In the genomic region with DNA sequence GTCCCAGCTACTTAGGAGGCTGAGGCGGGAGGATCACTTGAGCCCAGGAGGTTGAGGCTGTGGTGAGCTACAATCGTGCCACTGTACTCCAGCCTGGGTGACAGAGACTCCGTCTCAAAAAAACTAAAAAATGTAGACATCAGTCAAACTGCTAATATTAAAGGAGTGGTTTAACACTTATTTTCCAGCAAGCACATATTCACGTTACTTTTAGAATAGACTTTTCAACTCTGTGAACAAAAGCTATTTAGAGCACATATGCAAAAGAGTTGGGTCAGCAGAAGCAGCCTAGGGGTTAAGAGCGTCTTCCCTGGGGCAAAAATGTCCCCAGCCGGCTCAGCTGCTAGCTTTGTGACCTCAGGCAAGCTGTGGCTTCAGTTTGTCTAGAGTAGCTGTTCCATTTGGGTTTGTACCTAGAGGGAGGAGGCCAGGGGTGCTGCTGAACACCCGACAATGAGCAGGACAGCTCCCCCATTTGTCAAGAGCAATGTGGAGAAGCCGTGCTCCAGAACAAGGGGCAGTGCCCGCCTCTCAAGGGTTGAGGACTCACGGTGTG, we compare ENCODE assay signal across 9 cellular contexts.
DNase-seq lines count a peak whose midpoint lies in the region; ATAC-seq and TF ChIP-seq lines count a peak whose summit lies in the region.
"Had no signal": no experiment of that assay in that cellular context is flagged by ENCODE, and none has a peak within 500 bp of the region (broad histone marks: within the 10 kb centered on the region; RNA-seq: fewer than 3 reads in every experiment).

No MANE protein-coding gene starts in this region.

- peak; percentile 67 for ATAC-seq in GM19372 (IDR thresholded peaks at IDR 0.05; ENCODE audit: low read depth, unreplicated experiment)
- ATAC-seq in HG02981 (IDR thresholded peaks at IDR 0.05; ENCODE audit: unreplicated experiment), result peak; percentile 55
- no peak for ATAC-seq in HG03025 (IDR thresholded peaks at IDR 0.05; ENCODE audit: low FRiP score, unreplicated experiment)

- no peak overlapping the region for H3K27ac Mint-ChIP-seq in CD4-positive, alpha-beta memory T cell

- WGBS in adrenal gland, 4 donors, result 68 to 74% (median 70%) methylated on average over 9 to 10 of the region's 10 CpGs

- intact Hi-C loops in adrenal gland (cut with DNase I), result no loop called here
- intact Hi-C loops in CD4-positive, alpha-beta memory T cell (cut with micrococcal nuclease), result no loop called here

- DNase-seq in adrenal gland (no peak), MV-4-11 (lab: John Stamatoyannopoulos, UW) (no peak), NCI-H345 (lab: John Stamatoyannopoulos, UW) (no peak)
- no peak for DNase-seq in CD4-positive, alpha-beta memory T cell
- DNase-seq: activated CD8-positive, alpha-beta memory T cell treated with anti-CD3 and anti-CD28 coated beads, Interleukin-2, amount 50 U/mL, for 48 hours had no signal

- H3K9ac ChIP-seq in BLaER1, result peak overlapping the region; percentile 32; the same call in 1 of the 2 replicates

- H3K4me3 ChIP-seq in BLaER1 (no peak overlapping the region), adrenal gland (no peak overlapping the region)
- no peak overlapping the region for H3K4me3 ChIP-seq in CD4-positive, alpha-beta memory T cell (ENCODE audit: low read length in 2 of 2)

- H3K4me1 ChIP-seq in BLaER1, result peaks cover 90% of the 10 kb centered on the region
- H3K4me1 ChIP-seq in adrenal gland (replicated peaks in 1 of 2), result peaks cover 24 to 36% of the 10 kb centered on the region in 2 donors
- H3K4me1 ChIP-seq in CD4-positive, alpha-beta memory T cell (ENCODE audit: insufficient read depth, low read length), result no peaks in the 10 kb centered on the region

- H3K9me3 Mint-ChIP-seq in CD4-positive, alpha-beta memory T cell, result peaks cover 0 to 11% (median 3%) of the 10 kb centered on the region in 8 donors

- H3K36me3 ChIP-seq in BLaER1, result peaks cover 4% of the 10 kb centered on the region; the same call in 1 of the 2 replicates
- peaks cover 0 to 19% of the 10 kb centered on the region in 2 donors for H3K36me3 ChIP-seq in adrenal gland (replicated peaks in 1 of 2)
- no peaks in the 10 kb centered on the region for H3K36me3 ChIP-seq in CD4-positive, alpha-beta memory T cell (ENCODE audit: insufficient read depth, low read length)

- H3K27ac ChIP-seq in BLaER1, result peak overlapping the region; percentile 67
- peak overlapping the region in 3 of 5 donors; percentile 64 to 81 (median 65) for H3K27ac ChIP-seq in adrenal gland
- no peak overlapping the region for H3K27ac ChIP-seq in CD4-positive, alpha-beta memory T cell (ENCODE audit: low read depth, low read length)

- H3K36me3 Mint-ChIP-seq in CD4-positive, alpha-beta memory T cell, result peaks cover 9 to 18% of the 10 kb centered on the region in 2 donors

- no peak for TF ChIP-seq CTCF in adrenal gland (IDR thresholded peaks at IDR 0.05)

- H3K4me3 Mint-ChIP-seq in CD4-positive, alpha-beta memory T cell, result no peak overlapping the region

- no peaks in the 10 kb centered on the region for H3K27me3 ChIP-seq in BLaER1
- no peaks in the 10 kb centered on the region for H3K27me3 ChIP-seq in adrenal gland
- H3K27me3 ChIP-seq in CD4-positive, alpha-beta memory T cell (ENCODE audit: insufficient read depth, low read length), result no peaks in the 10 kb centered on the region

- TF ChIP-seq POLR2A in adrenal gland (IDR thresholded peaks at IDR 0.05), result no peak

- H4K20me1 ChIP-seq in BLaER1, result 0 out of 2 replicates have a peak, but pooled peaks cover 6% of the 10 kb centered on the region

- CTCF ChIA-PET in CD4-positive, alpha-beta memory T cell (lab: Charles Lee; ENCODE audit: partially characterized antibody), result interaction anchor here (1.7 kb wide), 1 partner anchor 216 kb away, joined by 5 read pairs; no protein-coding TSS in a partner anchor

- H3K4me1 Mint-ChIP-seq in CD4-positive, alpha-beta memory T cell, result peaks cover 0 to 2% (median 0%) of the 10 kb centered on the region in 4 donors

- POLR2A ChIA-PET in CD4-positive, alpha-beta memory T cell (lab: Charles Lee; ENCODE audit: partially characterized antibody), result no interaction called here

- H3K27me3 Mint-ChIP-seq in CD4-positive, alpha-beta memory T cell, result no peaks in the 10 kb centered on the region

- H3K9me3 ChIP-seq in BLaER1 (peaks cover 9% of the 10 kb centered on the region), adrenal gland (replicated peaks in 1 of 3) (peaks cover 0 to 5% (median 0%) of the 10 kb centered on the region in 3 donors)
- H3K9me3 ChIP-seq in CD4-positive, alpha-beta memory T cell (ENCODE audit: control insufficient read depth in 1 of 2, low read length in 2 of 2), result no peaks in the 10 kb centered on the region

- peak overlapping the region; percentile 93 for H3K4me2 ChIP-seq in BLaER1
